8 cellular contexts compared by ENCODE assay signal in the genomic region with DNA sequence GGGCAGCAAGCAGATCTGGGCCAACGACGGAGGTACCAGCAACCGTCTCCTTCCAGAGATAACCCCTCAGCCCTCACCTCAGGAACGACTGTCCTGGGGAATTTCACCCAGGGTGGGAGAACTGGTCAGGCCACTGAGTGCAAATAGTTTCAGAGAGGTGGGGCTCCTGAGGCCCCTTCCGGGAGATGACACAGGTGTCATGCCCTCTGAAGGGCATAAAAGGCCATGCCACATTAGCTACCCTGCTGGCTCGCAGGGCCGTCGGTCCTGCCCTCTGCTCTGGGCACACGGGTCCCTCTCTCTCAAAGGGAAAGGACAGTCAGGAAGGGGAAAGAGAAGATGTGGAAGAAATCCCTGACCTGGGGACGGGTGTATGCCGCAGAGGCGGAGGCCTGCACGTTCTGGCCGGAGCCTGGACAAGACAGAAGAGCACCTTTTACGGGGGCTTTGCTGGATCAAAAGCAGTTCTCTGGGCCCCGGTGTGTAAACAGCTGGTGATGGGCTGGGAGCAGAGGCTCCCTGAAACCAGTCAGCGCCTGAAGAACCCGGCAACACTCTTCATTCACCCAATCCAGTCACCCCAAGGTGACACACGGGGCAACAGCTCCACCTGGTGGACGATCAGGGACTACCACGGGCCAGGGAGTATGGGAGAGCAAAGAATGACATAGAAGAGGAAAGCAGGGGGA. TPM values are rescaled to one million over a fixed set of nuclear protein-coding genes. Genes with fewer than 3 reads are reported as not detected.
DNase-seq lines count a peak whose midpoint lies in the region; ATAC-seq and TF ChIP-seq lines count a peak whose summit lies in the region.

No MANE protein-coding gene starts in this region.

- TF ChIP-seq CTCF in CD14-positive monocyte (IDR thresholded peaks at IDR 0.05) (peak; percentile 96), LNCAP (IDR thresholded peaks at IDR 0.05) (peak; percentile 71), fibroblast of mammary gland (conservative IDR thresholded peaks at IDR 0.05; ENCODE audit: control insufficient read depth, insufficient read depth, low read depth, low read length) (peak; percentile 99), nephron progenitor cell (IDR thresholded peaks at IDR 0.05) (peak; percentile 95)

- H3K27ac Mint-ChIP-seq in CD14-positive monocyte (peak overlapping the region in 3 of 7 donors; percentile 53 to 70 (median 60)), nephron progenitor cell (no peak overlapping the region)
- peak overlapping the region; percentile 79 to 90 for H3K27ac Mint-ChIP-seq in stimulated activated naive CD8-positive, alpha-beta T cell treated with anti-CD3 and anti-CD28 coated beads, Interleukin-15, amount 100 ng/mL, for 72 hours

- H3K4me1 Mint-ChIP-seq in CD14-positive monocyte (peaks cover 70% of the 10 kb centered on the region), nephron progenitor cell (peaks cover 55% of the 10 kb centered on the region)
- H3K4me1 Mint-ChIP-seq in stimulated activated naive CD8-positive, alpha-beta T cell treated with anti-CD3 and anti-CD28 coated beads, Interleukin-15, amount 100 ng/mL, for 72 hours, result peaks cover 92% of the 10 kb centered on the region

- H3K4me3 ChIP-seq in fibroblast of mammary gland (ENCODE audit: control insufficient read depth, low read depth, low read length), result no peak overlapping the region

- peaks cover 4 to 21% (median 11%) of the 10 kb centered on the region in 3 donors for H3K27me3 Mint-ChIP-seq in CD14-positive monocyte (ENCODE audit: low read depth in 3 of 3)
- peaks cover 28% of the 10 kb centered on the region for H3K27me3 Mint-ChIP-seq in nephron progenitor cell (ENCODE audit: low read depth, poor library complexity)
- no peaks in the 10 kb centered on the region for H3K27me3 Mint-ChIP-seq in stimulated activated naive CD8-positive, alpha-beta T cell treated with anti-CD3 and anti-CD28 coated beads, Interleukin-15, amount 100 ng/mL, for 72 hours

- intact Hi-C loops in CD14-positive monocyte (cut with micrococcal nuclease), result loop anchor here (2.0 to 5.0 kb wide), 4 partner anchors 107 to 262 kb away; partner anchors contain the start of gene PRICKLE4 (in 1 of the 2)

- H3K4me3 Mint-ChIP-seq in CD14-positive monocyte (peak overlapping the region in 1 of 2 donors; percentile 44), nephron progenitor cell (no peak overlapping the region)
- H3K4me3 Mint-ChIP-seq in stimulated activated naive CD8-positive, alpha-beta T cell treated with anti-CD3 and anti-CD28 coated beads, Interleukin-15, amount 100 ng/mL, for 72 hours, result peak overlapping the region; percentile 89 to 96

- H3K36me3 Mint-ChIP-seq in CD14-positive monocyte (peaks cover 0 to 3% of the 10 kb centered on the region in 2 donors), nephron progenitor cell (ENCODE audit: low read depth) (no peaks in the 10 kb centered on the region)

- peak; percentile 26 for ATAC-seq in GM21381 (IDR thresholded peaks at IDR 0.05; ENCODE audit: unreplicated experiment)
- peak; percentile 51 for ATAC-seq in stimulated activated naive CD8-positive, alpha-beta T cell treated with anti-CD3 and anti-CD28 coated beads, Interleukin-15, amount 100 ng/mL, for 72 hours

- DNase-seq in CD14-positive monocyte (ENCODE audit: low spot score), result peak; percentile 86
- DNase-seq in RPMI7951 (ENCODE audit: low read depth), result peak; percentile 77
- DNase-seq in activated T-helper 1 cell treated with Interleukin-2 at 50 U/mL for 16 hours (ENCODE audit: low read depth), result peak; percentile 80
- DNase-seq in fibroblast of mammary gland (ENCODE audit: low read depth), result peak; percentile 86
- peak; percentile 93 for DNase-seq in nephron progenitor cell
- DNase-seq in stimulated activated naive CD8-positive, alpha-beta T cell treated with anti-CD3 and anti-CD28 coated beads, Interleukin-15, amount 100 ng/mL, for 72 hours, result peak; percentile 93

- peaks cover 0 to 2% (median 0%) of the 10 kb centered on the region in 7 donors for H3K9me3 Mint-ChIP-seq in CD14-positive monocyte
- H3K9me3 Mint-ChIP-seq in nephron progenitor cell, result no peaks in the 10 kb centered on the region
- no peaks in the 10 kb centered on the region for H3K9me3 Mint-ChIP-seq in stimulated activated naive CD8-positive, alpha-beta T cell treated with anti-CD3 and anti-CD28 coated beads, Interleukin-15, amount 100 ng/mL, for 72 hours

RNA-seq across cellular contexts. Expression of gene TAF8, which starts 6.4 kb away (rescaled TPM):
- 10 to 100 TPM; 13.1 to 16.6 TPM for polyA plus RNA-seq in CD14-positive monocyte
- 22.6 and 29.1 TPM in 2 replicates for total RNA-seq in RPMI7951 (2014; rRNA removed; shearing (Covaris generic))
